Comparison of ENCODE assay signal across 17 cellular contexts in genomic region chr16:56980203-56980535, GRCh38. TPM values are rescaled to one million over a fixed set of nuclear protein-coding genes. Genes with fewer than 3 reads are reported as not detected.
"Had no signal": no experiment of that assay in that cellular context is flagged by ENCODE, and none has a peak within 500 bp of the region (broad histone marks: within the 10 kb centered on the region; RNA-seq: fewer than 3 reads in every experiment).

No MANE protein-coding gene starts in this region.

- DNase-seq: cortex of kidney; heart left ventricle; kidney; SK-N-SH; stimulated activated CD4-positive, alpha-beta T cell treated with anti-CD3 and anti-CD28 coated beads, Interleukin-15, amount 100 ng/mL, for 24 hours; stimulated activated CD4-positive, alpha-beta T cell treated with anti-CD3 and anti-CD28 coated beads, Interleukin-4, amount 100 ng/mL, for 1 hour; stimulated activated naive B cell treated with anti-CD40 and anti-IgM and Interleukin-4, amounts not matched to agents 10 μg/mL and 1 μg/mL and 100 μg/mL, for 72 hours; thyroid gland had no signal

- H3K4me1 ChIP-seq: prostate gland had no signal

- H3K4me3 ChIP-seq: ascending aorta, gastroesophageal sphincter, heart left ventricle, prostate gland, right atrium auricular region, thyroid gland had no signal

- H3K27me3 ChIP-seq: ascending aorta, gastroesophageal sphincter, heart left ventricle, right atrium auricular region, thyroid gland had no signal

- H3K27ac ChIP-seq: gastroesophageal sphincter, prostate gland, right atrium auricular region, thyroid gland had no signal

- H3K27me3 Mint-ChIP-seq: stimulated activated naive B cell treated with anti-CD40 and anti-IgM and Interleukin-4, amounts not matched to agents 10 μg/mL and 1 μg/mL and 100 μg/mL, for 72 hours had no signal

- H3K4me2 ChIP-seq: SK-N-SH had no signal

- H3K36me3 Mint-ChIP-seq: mesothelial cell of epicardium had no signal

- H3K36me3 ChIP-seq: ascending aorta, gastroesophageal sphincter, prostate gland, right atrium auricular region, thyroid gland had no signal

- H3K9me3 ChIP-seq: ascending aorta, gastroesophageal sphincter, heart left ventricle, prostate gland, right atrium auricular region, SK-N-SH, thyroid gland had no signal

- H3K9me3 Mint-ChIP-seq: neural crest cell; stimulated activated naive B cell treated with anti-CD40 and anti-IgM and Interleukin-4, amounts not matched to agents 10 μg/mL and 1 μg/mL and 100 μg/mL, for 72 hours had no signal

- H3K9ac ChIP-seq: SK-N-SH had no signal

- H3K27ac Mint-ChIP-seq: mesothelial cell of epicardium had no signal

- H3K4me3 Mint-ChIP-seq: mesothelial cell of epicardium, neural crest cell had no signal

- ATAC-seq: activated CD4-positive, CD25-positive, alpha-beta regulatory T cell treated with anti-CD3 and anti-CD28 coated beads, Interleukin-2, amount 50 U/mL, for 24 hours; esophagus mucosa; gastroesophageal sphincter; heart left ventricle had no signal

- H3K4me1 Mint-ChIP-seq: neural crest cell had no signal

RNA-seq across cellular contexts. Expression of gene CETP, which starts 18.4 kb away (rescaled TPM):
- total RNA-seq: ascending aorta; esophagus mucosa; neural crest cell; right atrium auricular region; T-helper 1 cell treated with Interleukin-12 subunit alpha and Interleukin-12 subunit beta and Interleukin-4 antibody, amounts not matched to agents 30 ng/mL and 1 ng/mL, for 36 hours had no signal
- polyA plus RNA-seq: SK-N-SH had no signal
